Comparison of ENCODE assay signal across 17 cellular contexts in the genomic region with DNA sequence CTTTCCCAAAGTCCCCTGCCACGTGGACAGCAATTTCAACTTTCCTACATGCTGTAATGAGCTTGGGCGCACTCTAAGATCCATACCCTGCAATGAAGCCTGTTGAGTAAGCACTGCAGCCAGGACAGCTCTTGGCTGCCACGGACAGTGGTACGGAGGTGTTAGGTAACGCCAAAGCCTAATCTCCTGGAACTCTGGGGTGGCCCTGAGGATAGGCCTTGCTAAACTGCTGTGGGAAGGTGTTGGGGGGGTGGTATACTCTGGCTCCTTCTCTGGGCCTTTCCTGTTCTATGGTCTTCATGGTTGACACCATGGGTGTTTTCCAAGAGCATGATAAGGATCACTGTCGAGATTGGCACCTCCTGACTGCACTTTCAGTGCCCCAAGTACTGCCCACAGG.
A peak's percentile ranks its signal among the peaks of the same experiment; 100 is the strongest.
DNase-seq lines count a peak whose midpoint lies in the region; ATAC-seq and TF ChIP-seq lines count a peak whose summit lies in the region.
"Had no signal": no experiment of that assay in that cellular context is flagged by ENCODE, and none has a peak within 500 bp of the region (broad histone marks: within the 10 kb centered on the region; RNA-seq: fewer than 3 reads in every experiment).

No MANE protein-coding gene starts in this region.

- no peak overlapping the region for H3K4me3 Mint-ChIP-seq in activated T-cell treated with anti-CD3 and anti-CD28 coated beads, Interleukin-2, amount 50 U/mL, for 24 hours
- no peak overlapping the region for H3K4me3 Mint-ChIP-seq in activated T-cell treated with anti-CD3 and anti-CD28 coated beads, Interleukin-2, amount 50 U/mL, for 72 hours
- H3K4me3 Mint-ChIP-seq: CD14-positive monocyte; CD4-positive, alpha-beta memory T cell; H9 had no signal

- H3K27me3 Mint-ChIP-seq in activated T-cell treated with anti-CD3 and anti-CD28 coated beads, Interleukin-2, amount 50 U/mL, for 24 hours, result peaks cover 11% of the 10 kb centered on the region
- no peaks in the 10 kb centered on the region for H3K27me3 Mint-ChIP-seq in activated T-cell treated with anti-CD3 and anti-CD28 coated beads, Interleukin-2, amount 50 U/mL, for 72 hours (ENCODE audit: low read depth)

- 57 to 90% (median 64%) methylated on average over 6 of the region's 6 CpGs for WGBS in psoas muscle, 3 donors
- WGBS in hepatocyte (ENCODE audit: low lambda C conversion rate, missing lambda C conversion rate), result 93% methylated on average over 6 of the region's 6 CpGs

- H3K79me2 ChIP-seq in hepatocyte, result no peaks in the 10 kb centered on the region

- no peak for ATAC-seq in activated T-cell treated with anti-CD3 and anti-CD28 coated beads, Interleukin-2, amount 50 U/mL, for 72 hours (replicated peaks in 1 of 2)
- ATAC-seq in psoas muscle (peak in 3 of 4 donors; percentile 65 to 95 (median 89)), GM18909 (IDR thresholded peaks at IDR 0.05; ENCODE audit: poor library complexity, unreplicated experiment) (no peak)
- ATAC-seq: A549 had no signal

- no peaks in the 10 kb centered on the region for H4K20me1 ChIP-seq in hepatocyte (ENCODE audit: insufficient read depth, poor library complexity, severe bottlenecking)
- H4K20me1 ChIP-seq: BLaER1 had no signal

- no peak overlapping the region for H3K4me3 ChIP-seq in psoas muscle
- no peak overlapping the region for H3K4me3 ChIP-seq in hepatocyte
- H3K4me3 ChIP-seq: A549, BLaER1 had no signal

- no peaks in the 10 kb centered on the region for H3K27me3 ChIP-seq in psoas muscle (ENCODE audit: insufficient read depth in 3 of 3, low read length in 2 of 3)
- H3K27me3 ChIP-seq in hepatocyte, result no peaks in the 10 kb centered on the region
- H3K27me3 ChIP-seq: BLaER1 had no signal

- H3K27ac ChIP-seq in psoas muscle (no peak overlapping the region), hepatocyte (no peak overlapping the region)
- H3K27ac ChIP-seq: 22Rv1, A549, BLaER1 had no signal

- H3K9me3 ChIP-seq in psoas muscle (no peaks in the 10 kb centered on the region), hepatocyte (ENCODE audit: low read depth) (no peaks in the 10 kb centered on the region)
- H3K9me3 ChIP-seq: A549, BLaER1 had no signal

- no peaks in the 10 kb centered on the region for H3K9me2 ChIP-seq in hepatocyte (replicated peaks; ENCODE audit: insufficient read depth)

- H3K9me3 Mint-ChIP-seq in activated T-cell treated with anti-CD3 and anti-CD28 coated beads, Interleukin-2, amount 50 U/mL, for 24 hours, result no peaks in the 10 kb centered on the region
- H3K9me3 Mint-ChIP-seq in activated T-cell treated with anti-CD3 and anti-CD28 coated beads, Interleukin-2, amount 50 U/mL, for 72 hours, result no peaks in the 10 kb centered on the region
- H3K9me3 Mint-ChIP-seq: H9 had no signal

- H3K36me3 ChIP-seq in psoas muscle (ENCODE audit: insufficient read depth in 1 of 2, low read depth in 1 of 2) (no peaks in the 10 kb centered on the region), hepatocyte (replicated peaks; ENCODE audit: insufficient read depth, low read depth) (no peaks in the 10 kb centered on the region)
- H3K36me3 ChIP-seq: BLaER1 had no signal

- TF ChIP-seq CTCF in psoas muscle (IDR thresholded peaks at IDR 0.05), result no peak
- no peak for TF ChIP-seq CTCF in hepatocyte (IDR thresholded peaks at IDR 0.05; ENCODE audit: poor library complexity)

- intact Hi-C loops in psoas muscle (cut with DNase I), result no loop called here

- H3K4me1 ChIP-seq in psoas muscle (no peaks in the 10 kb centered on the region), hepatocyte (ENCODE audit: insufficient read depth) (peaks cover 4% of the 10 kb centered on the region)
- H3K4me1 ChIP-seq: A549, BLaER1 had no signal

- DNase-seq in activated T-cell treated with anti-CD3 and anti-CD28 coated beads, Interleukin-2, amount 50 U/mL, for 24 hours, result peak; percentile 1
- no peak for DNase-seq in activated T-cell treated with anti-CD3 and anti-CD28 coated beads, Interleukin-2, amount 50 U/mL, for 72 hours
- DNase-seq in islet precursor cell, result peak; percentile 21
- peak in 1 of 2 donors; percentile 55 for DNase-seq in psoas muscle
- DNase-seq in hepatocyte (ENCODE audit: low spot score), result no peak
- DNase-seq in Kasumi-1 (lab: John Stamatoyannopoulos, UW), result no peak
- DNase-seq: AML-193; CD4-positive, alpha-beta memory T cell; DMS153; DMS79; GDM1; H9 had no signal

- H3K4me1 Mint-ChIP-seq in activated T-cell treated with anti-CD3 and anti-CD28 coated beads, Interleukin-2, amount 50 U/mL, for 24 hours (ENCODE audit: low read depth), result no peaks in the 10 kb centered on the region
- H3K4me1 Mint-ChIP-seq in activated T-cell treated with anti-CD3 and anti-CD28 coated beads, Interleukin-2, amount 50 U/mL, for 72 hours (ENCODE audit: low read depth), result no peaks in the 10 kb centered on the region
- H3K4me1 Mint-ChIP-seq: CD4-positive, alpha-beta memory T cell; H9 had no signal

- no peaks in the 10 kb centered on the region for H3K36me3 Mint-ChIP-seq in activated T-cell treated with anti-CD3 and anti-CD28 coated beads, Interleukin-2, amount 50 U/mL, for 24 hours (ENCODE audit: low read depth)
- H3K36me3 Mint-ChIP-seq in activated T-cell treated with anti-CD3 and anti-CD28 coated beads, Interleukin-2, amount 50 U/mL, for 72 hours (ENCODE audit: insufficient read depth in 2 of 2), result no peaks in the 10 kb centered on the region
- H3K36me3 Mint-ChIP-seq: CD14-positive monocyte; CD4-positive, alpha-beta memory T cell had no signal

- H2AFZ ChIP-seq in hepatocyte, result no peak overlapping the region

- no peak overlapping the region for H3K27ac Mint-ChIP-seq in activated T-cell treated with anti-CD3 and anti-CD28 coated beads, Interleukin-2, amount 50 U/mL, for 24 hours
- no peak overlapping the region for H3K27ac Mint-ChIP-seq in activated T-cell treated with anti-CD3 and anti-CD28 coated beads, Interleukin-2, amount 50 U/mL, for 72 hours
- H3K27ac Mint-ChIP-seq: CD4-positive, alpha-beta memory T cell; H9 had no signal

- H3K4me2 ChIP-seq in hepatocyte, result no peak overlapping the region
- H3K4me2 ChIP-seq: A549, BLaER1 had no signal

Comparison
In these comparisons a context has a peak if more than half of its experiments do, and no peak if none do; other contexts are left out.
1. DNase-seq: peak in activated T-cell treated with anti-CD3 and anti-CD28 coated beads, Interleukin-2, amount 50 U/mL, for 24 hours (single experiment) and islet precursor cell (single experiment); none in activated T-cell treated with anti-CD3 and anti-CD28 coated beads, Interleukin-2, amount 50 U/mL, for 72 hours (0 of 2), hepatocyte (single experiment) and Kasumi-1 (0 of 2).
2. ATAC-seq: peak in psoas muscle (3 of 4); none in activated T-cell treated with anti-CD3 and anti-CD28 coated beads, Interleukin-2, amount 50 U/mL, for 72 hours (0 of 2) and GM18909 (single experiment).